Comparison of ENCODE assay signal across 20 cellular contexts in genomic region chr14:89792489-89793366, GRCh38.
A peak's percentile ranks its signal among the peaks of the same experiment; 100 is the strongest.
DNase-seq lines count a peak whose midpoint lies in the region; ATAC-seq and TF ChIP-seq lines count a peak whose summit lies in the region.
"Had no signal": no experiment of that assay in that cellular context is flagged by ENCODE, and none has a peak within 500 bp of the region (broad histone marks: within the 10 kb centered on the region; RNA-seq: fewer than 3 reads in every experiment).

No MANE protein-coding gene starts in this region.

- H3K9me3 Mint-ChIP-seq in CD8-positive, alpha-beta T cell: no peaks in the 10 kb centered on the region
- H3K9me3 Mint-ChIP-seq: stimulated activated naive CD8-positive, alpha-beta T cell treated with anti-CD3 and anti-CD28 coated beads, Interleukin-15, Interleukin-2, amounts not matched to agents 100 ng/mL and 50 ng/mL, for 24 hours had no signal

- no peaks in the 10 kb centered on the region for H3K36me3 Mint-ChIP-seq in CD8-positive, alpha-beta T cell

- H3K4me1 Mint-ChIP-seq in CD8-positive, alpha-beta T cell (ENCODE audit: low read depth): no peaks in the 10 kb centered on the region

- H3K27me3 ChIP-seq in esophagus squamous epithelium: no peaks in the 10 kb centered on the region
- H3K27me3 ChIP-seq in left lung: no peaks in the 10 kb centered on the region
- H3K27me3 ChIP-seq in suprapubic skin: no peaks in the 10 kb centered on the region
- H3K27me3 ChIP-seq in CD8-positive, alpha-beta T cell (ENCODE audit: insufficient read depth, low read length): no peaks in the 10 kb centered on the region
- H3K27me3 ChIP-seq: BE2C, spleen had no signal

- TF ChIP-seq POLR2A in esophagus squamous epithelium (IDR thresholded peaks at IDR 0.05) (no peak), suprapubic skin (IDR thresholded peaks at IDR 0.05) (no peak)

- H3K36me3 ChIP-seq in esophagus squamous epithelium (no peaks in the 10 kb centered on the region), left lung (no peaks in the 10 kb centered on the region), suprapubic skin (no peaks in the 10 kb centered on the region)
- no peaks in the 10 kb centered on the region for H3K36me3 ChIP-seq in CD8-positive, alpha-beta T cell (ENCODE audit: insufficient read depth, low read length)
- H3K36me3 ChIP-seq: BE2C, spleen had no signal

- no peak overlapping the region for H3K27ac Mint-ChIP-seq in CD8-positive, alpha-beta T cell
- H3K27ac Mint-ChIP-seq: stimulated activated naive CD8-positive, alpha-beta T cell treated with anti-CD3 and anti-CD28 coated beads, Interleukin-15, Interleukin-2, amounts not matched to agents 100 ng/mL and 50 ng/mL, for 24 hours had no signal

- WGBS in esophagus squamous epithelium, 2 donors: 70 to 80% methylated on average over 12 of the region's 12 CpGs
- WGBS in suprapubic skin: 77% methylated on average over 12 of the region's 12 CpGs

- ATAC-seq in left lung (peak; percentile 22), HG03159 (IDR thresholded peaks at IDR 0.05; ENCODE audit: unreplicated experiment) (no peak)
- no peak for ATAC-seq in CD8-positive, alpha-beta T cell
- ATAC-seq: HCT116 had no signal

- no peak overlapping the region for H3K4me3 ChIP-seq in LNCaP clone FGC (ENCODE audit: low read depth, low read length)
- no peak overlapping the region for H3K4me3 ChIP-seq in esophagus squamous epithelium
- no peak overlapping the region for H3K4me3 ChIP-seq in left lung
- H3K4me3 ChIP-seq in suprapubic skin: no peak overlapping the region
- no peak overlapping the region for H3K4me3 ChIP-seq in CD8-positive, alpha-beta T cell (ENCODE audit: low read depth, low read length)
- H3K4me3 ChIP-seq: lung, PC-9, spleen had no signal

- no peak for TF ChIP-seq CTCF in LNCaP clone FGC (IDR thresholded peaks at IDR 0.05; ENCODE audit: control insufficient read depth, extremely low read depth, insufficient read depth)
- TF ChIP-seq CTCF in esophagus squamous epithelium (IDR thresholded peaks at IDR 0.05): no peak
- TF ChIP-seq CTCF in left lung (IDR thresholded peaks at IDR 0.05): no peak
- TF ChIP-seq CTCF in suprapubic skin (IDR thresholded peaks at IDR 0.05): no peak
- no peak for TF ChIP-seq CTCF in CD8-positive, alpha-beta T cell (IDR thresholded peaks at IDR 0.05)

- POLR2A ChIA-PET in CD8-positive, alpha-beta T cell (lab: Charles Lee): no interaction called here

- TF ChIP-seq EP300 in suprapubic skin (IDR thresholded peaks at IDR 0.05): no peak

- H3K27ac ChIP-seq in esophagus squamous epithelium (peak overlapping the region in 3 of 4 donors; percentile 45 to 77 (median 74)), left lung (no peak overlapping the region), suprapubic skin (peak overlapping the region; percentile 57)
- H3K27ac ChIP-seq in CD8-positive, alpha-beta T cell (ENCODE audit: low read depth, low read length): no peak overlapping the region
- H3K27ac ChIP-seq: PC-9, VCaP had no signal

- intact Hi-C loops in esophagus squamous epithelium (cut with DNase I) (no loop called here), left lung (cut with DNase I) (no loop called here)
- intact Hi-C loops in CD8-positive, alpha-beta T cell (cut with DNase I, micrococcal nuclease): no loop called here

- DNase-seq in LNCaP clone FGC (ENCODE audit: low read depth): peak; percentile 60
- no peak for DNase-seq in esophagus squamous epithelium (lab: John Stamatoyannopoulos, UW)
- DNase-seq in left lung: no peak
- DNase-seq in suprapubic skin (ENCODE audit: low spot score in 2 of 2): no peak
- DNase-seq in DMS153 treated with DMSO at 0.1 percent for 48 hours (lab: John Stamatoyannopoulos, UW; ENCODE audit: unreplicated experiment): no peak
- no peak for DNase-seq in hippocampal formation (lab: John Stamatoyannopoulos, UW)
- no peak for DNase-seq in CD8-positive, alpha-beta T cell
- DNase-seq: BE2C, caudate nucleus, DMS153, NCI-H1930, NCI-H526, PC-9, spleen, SW 1271 had no signal

- CTCF ChIA-PET in CD8-positive, alpha-beta T cell (lab: Charles Lee): interaction anchor here (0.6 to 1.7 kb wide), 4 partner anchors 16 to 766 kb away, joined by 3 to 4 read pairs (median 4); no protein-coding TSS in a partner anchor

- no peaks in the 10 kb centered on the region for H3K9me3 ChIP-seq in esophagus squamous epithelium
- H3K9me3 ChIP-seq in left lung: no peaks in the 10 kb centered on the region
- H3K9me3 ChIP-seq in suprapubic skin: no peaks in the 10 kb centered on the region
- H3K9me3 ChIP-seq in CD8-positive, alpha-beta T cell (ENCODE audit: low read length): no peaks in the 10 kb centered on the region
- H3K9me3 ChIP-seq: BE2C, spleen had no signal

- H3K4me3 Mint-ChIP-seq in CD8-positive, alpha-beta T cell: no peak overlapping the region
- H3K4me3 Mint-ChIP-seq: stimulated activated naive CD8-positive, alpha-beta T cell treated with anti-CD3 and anti-CD28 coated beads, Interleukin-15, Interleukin-2, amounts not matched to agents 100 ng/mL and 50 ng/mL, for 24 hours had no signal

- H3K27me3 Mint-ChIP-seq in CD8-positive, alpha-beta T cell (ENCODE audit: low read depth): no peaks in the 10 kb centered on the region
- H3K27me3 Mint-ChIP-seq: stimulated activated naive CD8-positive, alpha-beta T cell treated with anti-CD3 and anti-CD28 coated beads, Interleukin-15, Interleukin-2, amounts not matched to agents 100 ng/mL and 50 ng/mL, for 24 hours had no signal

- H3K4me1 ChIP-seq in esophagus squamous epithelium (peaks cover 0 to 8% (median 0%) of the 10 kb centered on the region in 3 donors), left lung (no peaks in the 10 kb centered on the region), suprapubic skin (peaks cover 8% of the 10 kb centered on the region)
- H3K4me1 ChIP-seq in CD8-positive, alpha-beta T cell (ENCODE audit: insufficient read depth, low read length): no peaks in the 10 kb centered on the region
- H3K4me1 ChIP-seq: BE2C had no signal

Comparison
In these comparisons a context has a peak if more than half of its experiments do, and no peak if none do; other contexts are left out.
1. H3K27ac ChIP-seq: peak in esophagus squamous epithelium (3 of 4) and suprapubic skin (single experiment); none in left lung (0 of 2) and CD8-positive, alpha-beta T cell (single experiment).